16 cellular contexts compared by ENCODE assay signal in genomic region chr1:201490708-201491131, GRCh38. TPM values are rescaled to one million over a fixed set of nuclear protein-coding genes. Genes with fewer than 3 reads are reported as not detected.
DNase-seq lines count a peak whose midpoint lies in the region; ATAC-seq and TF ChIP-seq lines count a peak whose summit lies in the region.
"Had no signal": no experiment of that assay in that cellular context is flagged by ENCODE, and none has a peak within 500 bp of the region (broad histone marks: within the 10 kb centered on the region; RNA-seq: fewer than 3 reads in every experiment).

No MANE protein-coding gene starts in this region.

- H3K9me3 Mint-ChIP-seq in Calu3 (ENCODE audit: low read depth, unreplicated experiment) (no peaks in the 10 kb centered on the region), natural killer cell (no peaks in the 10 kb centered on the region)

- CTCF ChIA-PET in RWPE1 (lab: Yijun Ruan, JAX) (interaction anchor here (0.6 to 22.3 kb wide), 3 partner anchors 12 to 44 kb away, joined by 3 to 464 read pairs (median 6); partner anchors contain the start of gene CSRP1), Calu3 (lab: Charles Lee) (interaction anchor here (0.6 to 1.2 kb wide), 2 partner anchors 22 to 206 kb away, joined by 4 to 5 read pairs; no protein-coding TSS in a partner anchor)

- H3K4me1 Mint-ChIP-seq in Calu3 (ENCODE audit: low read depth, unreplicated experiment) (no peaks in the 10 kb centered on the region), natural killer cell (peaks cover 14 to 16% of the 10 kb centered on the region in 2 donors)

- H3K4me3 Mint-ChIP-seq in Calu3 (ENCODE audit: low read depth, unreplicated experiment) = no peak overlapping the region
- H3K4me3 Mint-ChIP-seq in natural killer cell = no peak overlapping the region

- H3K36me3 Mint-ChIP-seq in Calu3 (ENCODE audit: insufficient read depth, unreplicated experiment) (peaks cover 5% of the 10 kb centered on the region), natural killer cell (no peaks in the 10 kb centered on the region)

- H3K27ac ChIP-seq in RWPE1 (peak overlapping the region; percentile 93), stomach smooth muscle (ENCODE audit: low read length) (peak overlapping the region; percentile 100)

- POLR2A ChIA-PET in RWPE1 (lab: Yijun Ruan, JAX; ENCODE audit: low non-redundant PET) = interaction anchor here (1.7 kb wide), 1 partner anchor 10 kb away, joined by 5 read pairs; no protein-coding TSS in a partner anchor

- no peaks in the 10 kb centered on the region for H3K9me3 ChIP-seq in stomach smooth muscle (ENCODE audit: control insufficient read depth in 2 of 2, low read length in 2 of 2)
- H3K9me3 ChIP-seq: BE2C had no signal

- TF ChIP-seq CTCF in RWPE1 (conservative IDR thresholded peaks at IDR 0.05; ENCODE audit: low read depth) = no peak
- TF ChIP-seq CTCF in Calu3 (IDR thresholded peaks at IDR 0.05; ENCODE audit: unreplicated experiment) = no peak
- TF ChIP-seq CTCF in natural killer cell (IDR thresholded peaks at IDR 0.05) = no peak

- ATAC-seq in GM18520 (IDR thresholded peaks at IDR 0.05; ENCODE audit: unreplicated experiment) (no peak), natural killer cell (no peak)
- ATAC-seq: left colon had no signal

- peaks cover 90% of the 10 kb centered on the region for H3K4me1 ChIP-seq in stomach smooth muscle (ENCODE audit: control insufficient read depth, insufficient read depth, low read length)

- BruUV-seq in Calu3 (replicated peaks; lab: Mats Ljungman, UMichigan) = no TSS peak

- DNase-seq in EL (peak; percentile 58), RWPE1 (ENCODE audit: low spot score) (no peak), fibroblast of peridontal ligament (ENCODE audit: extremely low read depth) (peak; percentile 44), foreskin melanocyte (no peak), Calu3 (no peak), natural killer cell (no peak)
- DNase-seq: activated CD4-positive, alpha-beta T cell treated with anti-CD3 and anti-CD28 coated beads, Interleukin-2, amount 50 U/mL, for 48 hours; BE2C; left colon; NCI-H2029; NCI-H748 treated with DMSO at 0.1 percent for 48 hours; Right ventricle myocardium superior; stimulated activated CD4-positive, alpha-beta T cell treated with anti-CD3 and anti-CD28 coated beads, Interleukin-12 subunit alpha, Interleukin-12 subunit beta, amount 100 ng/mL, for 4 hours; T-helper 9 cell had no signal

- H3K9ac ChIP-seq in stomach smooth muscle (ENCODE audit: low read length in 2 of 2) = peak overlapping the region in 1 of 2 donors; percentile 23

- intact Hi-C loops in Calu3 (cut with micrococcal nuclease; ENCODE audit: unreplicated experiment) (no loop called here), natural killer cell (cut with micrococcal nuclease) (no loop called here)

- H3K27me3 ChIP-seq in stomach smooth muscle (ENCODE audit: control insufficient read depth in 1 of 2, insufficient read depth in 2 of 2, low read length in 2 of 2) = no peaks in the 10 kb centered on the region
- H3K27me3 ChIP-seq: BE2C had no signal

- peaks cover 70 to 89% of the 10 kb centered on the region in 2 donors for H3K36me3 ChIP-seq in stomach smooth muscle (ENCODE audit: control insufficient read depth in 2 of 2, insufficient read depth in 2 of 2, low read length in 2 of 2)
- H3K36me3 ChIP-seq: BE2C had no signal

- H3K27me3 Mint-ChIP-seq in Calu3 (ENCODE audit: unreplicated experiment) (no peaks in the 10 kb centered on the region), natural killer cell (ENCODE audit: low read depth in 2 of 2) (no peaks in the 10 kb centered on the region)

- H3K27ac Mint-ChIP-seq in Calu3 (ENCODE audit: unreplicated experiment) (no peak overlapping the region), natural killer cell (no peak overlapping the region)

- peak overlapping the region; percentile 8 to 14 for H3K4me3 ChIP-seq in stomach smooth muscle (ENCODE audit: low read length in 2 of 2)

RNA-seq across cellular contexts. Expression of gene CSRP1, which starts 16.2 kb away (rescaled TPM):
- total RNA-seq in Calu3 (2022) = 69.9 and 73.5 TPM in 2 replicates
- total RNA-seq in natural killer cell = 10 to 100 TPM; 36.9 to 48.4 (median 44.1) TPM

RNA-seq across cellular contexts. Expression of gene PHLDA3, which starts 21.7 kb away (rescaled TPM):
- total RNA-seq in Calu3 (2022) (31.1 and 36.7 TPM in 2 replicates), natural killer cell (1 to 10 TPM in 2 of 3 donors, under 1 TPM in 1; 0.63 to 1.7 (median 1.1) TPM)

RNA-seq across cellular contexts. Expression of gene NAV1, which starts 48.2 kb away (rescaled TPM):
- total RNA-seq in Calu3 (2022) (13.1 and 24.8 TPM in 2 replicates), natural killer cell (1 to 10 TPM; 2.5 to 3.9 (median 2.8) TPM)

Comparison
In these comparisons a context has a peak if more than half of its experiments do, and no peak if none do; other contexts are left out.
1. DNase-seq: peak in EL (single experiment) and fibroblast of peridontal ligament (single experiment); none in RWPE1 (single experiment), foreskin melanocyte (single experiment), Calu3 (single experiment) and natural killer cell (single experiment).
2. RNA of gene PHLDA3, which starts 21.7 kb away (total RNA-seq): 31.1 to 36.7 TPM in Calu3; 0.63 to 1.7 TPM in natural killer cell; every median in the first group is over 10 times any median in the second.